8 cellular contexts compared by ENCODE assay signal in genomic region chr6:26233608-26234420, GRCh38.
DNase-seq lines count a peak whose midpoint lies in the region; ATAC-seq, FAIRE-seq and TF ChIP-seq lines count a peak whose summit lies in the region.

No MANE protein-coding gene starts in this region.

- no peak for DNase-seq in GM12892 (ENCODE audit: insufficient read length)
- DNase-seq in NOMO-1 (lab: John Stamatoyannopoulos, UW; ENCODE audit: unreplicated experiment in 2 of 2): peak; percentile 91
- peak; percentile 34 for DNase-seq in activated T-cell treated with anti-CD3 and anti-CD28 coated beads, Interleukin-2, amount 50 U/mL, for 4 hours
- DNase-seq in fibroblast of pulmonary artery (ENCODE audit: low read depth): peak; percentile 70
- DNase-seq in neural crest cell (ENCODE audit: low read depth, low spot score): no peak
- no peak for DNase-seq in type B pancreatic cell (ENCODE audit: extremely low spot score, unreplicated experiment)
- DNase-seq in GOT3 (lab: John Stamatoyannopoulos, UW): no peak

- peaks cover 32% of the 10 kb centered on the region for H3K4me1 Mint-ChIP-seq in activated T-cell treated with anti-CD3 and anti-CD28 coated beads, Interleukin-2, amount 50 U/mL, for 4 hours (ENCODE audit: low read depth)
- H3K4me1 Mint-ChIP-seq in neural crest cell (peaks cover 35% of the 10 kb centered on the region), type B pancreatic cell (ENCODE audit: unreplicated experiment) (peaks cover 12% of the 10 kb centered on the region)

- no peaks in the 10 kb centered on the region for H3K36me3 Mint-ChIP-seq in activated T-cell treated with anti-CD3 and anti-CD28 coated beads, Interleukin-2, amount 50 U/mL, for 4 hours (ENCODE audit: insufficient read depth)
- H3K36me3 Mint-ChIP-seq in neural crest cell (ENCODE audit: low read depth) (no peaks in the 10 kb centered on the region), type B pancreatic cell (no peaks in the 10 kb centered on the region)

- TF ChIP-seq POLR2A in GM12892 (IDR thresholded peaks at IDR 0.05; ENCODE audit: low read depth, low read length): peak; percentile 96

- peak; percentile 95 for FAIRE-seq in GM12892 (lab: Jason Lieb, UNC)

- peak overlapping the region; percentile 88 for H3K4me3 Mint-ChIP-seq in activated T-cell treated with anti-CD3 and anti-CD28 coated beads, Interleukin-2, amount 50 U/mL, for 4 hours
- H3K4me3 Mint-ChIP-seq in neural crest cell (peak overlapping the region; percentile 90), type B pancreatic cell (peak overlapping the region; percentile 94)

- H3K27me3 Mint-ChIP-seq in activated T-cell treated with anti-CD3 and anti-CD28 coated beads, Interleukin-2, amount 50 U/mL, for 4 hours (ENCODE audit: low read depth): no peaks in the 10 kb centered on the region
- H3K27me3 Mint-ChIP-seq in neural crest cell (ENCODE audit: low read depth): no peaks in the 10 kb centered on the region
- no peaks in the 10 kb centered on the region for H3K27me3 Mint-ChIP-seq in type B pancreatic cell

- H3K9me3 Mint-ChIP-seq in activated T-cell treated with anti-CD3 and anti-CD28 coated beads, Interleukin-2, amount 50 U/mL, for 4 hours: no peaks in the 10 kb centered on the region
- H3K9me3 Mint-ChIP-seq in neural crest cell (no peaks in the 10 kb centered on the region), type B pancreatic cell (no peaks in the 10 kb centered on the region)

- ATAC-seq in HG02678 (IDR thresholded peaks at IDR 0.05; ENCODE audit: unreplicated experiment): peak; percentile 41
- peak; percentile 53 to 57 for ATAC-seq in activated T-cell treated with anti-CD3 and anti-CD28 coated beads, Interleukin-2, amount 50 U/mL, for 4 hours

- H3K27ac Mint-ChIP-seq in neural crest cell (ENCODE audit: unreplicated experiment): peak overlapping the region; percentile 36
- peak overlapping the region; percentile 83 for H3K27ac Mint-ChIP-seq in type B pancreatic cell

- peak overlapping the region; percentile 66 for H3K4me3 ChIP-seq in fibroblast of pulmonary artery (replicated peaks; ENCODE audit: low read depth, low read length)

- TF ChIP-seq CTCF in fibroblast of pulmonary artery (IDR thresholded peaks at IDR 0.05; ENCODE audit: low read length, missing control alignments) (no peak), neural crest cell (conservative IDR thresholded peaks at IDR 0.05) (no peak), type B pancreatic cell (conservative IDR thresholded peaks at IDR 0.05) (no peak)

Comparison
In these comparisons a context has a peak if more than half of its experiments do, and no peak if none do; other contexts are left out.
1. DNase-seq: peak in NOMO-1 (2 of 2), activated T-cell treated with anti-CD3 and anti-CD28 coated beads, Interleukin-2, amount 50 U/mL, for 4 hours (single experiment) and fibroblast of pulmonary artery (single experiment); none in GM12892 (single experiment), neural crest cell (single experiment), type B pancreatic cell (single experiment) and GOT3 (single experiment).
2. Peak in every context shown above with its lines, with median percentiles within 50 percentile points of each other: H3K4me3 Mint-ChIP-seq.